In genomic region chr3:155744626-155745324, GRCh38 we compare ENCODE assay signal across 8 cellular contexts. TPM values are rescaled to one million over a fixed set of nuclear protein-coding genes. Genes with fewer than 3 reads are reported as not detected.
DNase-seq lines count a peak whose midpoint lies in the region; ATAC-seq and TF ChIP-seq lines count a peak whose summit lies in the region.

Gene PLCH1, minus strand, starts transcription at chr3:155745071. Its CDS starts 40,847 bp downstream, at chr3:155704224.

- DNase-seq in GDM1 (lab: John Stamatoyannopoulos, UW) = peak; percentile 19
- DNase-seq in NCI-H128 (lab: John Stamatoyannopoulos, UW; ENCODE audit: unreplicated experiment) = peak; percentile 66
- peak; percentile 78 for DNase-seq in iPS DF 4.7 (ENCODE audit: extremely low read depth, low spot score)
- peak; percentile 94 for DNase-seq in retina
- DNase-seq in GM19240 (ENCODE audit: insufficient read length, low spot score) = no peak

- peaks cover 16% of the 10 kb centered on the region for H3K4me1 Mint-ChIP-seq in T-helper 1 cell treated with Interleukin-12 subunit alpha and Interleukin-12 subunit beta and Interleukin-4 antibody, amounts not matched to agents 30 μg/mL and 1 μg/mL, for 36 hours (ENCODE audit: low read depth)
- peaks cover 89% of the 10 kb centered on the region for H3K4me1 Mint-ChIP-seq in brain

- ATAC-seq in HG02571 (IDR thresholded peaks at IDR 0.05; ENCODE audit: unreplicated experiment) = peak; percentile 62

- H3K9me3 Mint-ChIP-seq in T-helper 1 cell treated with Interleukin-12 subunit alpha and Interleukin-12 subunit beta and Interleukin-4 antibody, amounts not matched to agents 30 μg/mL and 1 μg/mL, for 36 hours = no peaks in the 10 kb centered on the region
- H3K9me3 Mint-ChIP-seq in brain = peaks cover 0 to 3% (median 0%) of the 10 kb centered on the region in 5 experiments

- H3K27me3 Mint-ChIP-seq in T-helper 1 cell treated with Interleukin-12 subunit alpha and Interleukin-12 subunit beta and Interleukin-4 antibody, amounts not matched to agents 30 μg/mL and 1 μg/mL, for 36 hours (ENCODE audit: low read depth) = peaks cover 75% of the 10 kb centered on the region
- H3K27me3 Mint-ChIP-seq in brain = peaks cover 5% of the 10 kb centered on the region

- no peaks in the 10 kb centered on the region for H3K36me3 Mint-ChIP-seq in T-helper 1 cell treated with Interleukin-12 subunit alpha and Interleukin-12 subunit beta and Interleukin-4 antibody, amounts not matched to agents 30 μg/mL and 1 μg/mL, for 36 hours (ENCODE audit: low read depth)
- H3K36me3 Mint-ChIP-seq in brain = no peaks in the 10 kb centered on the region

- no peak for TF ChIP-seq CTCF in brain (conservative IDR thresholded peaks at IDR 0.05)

- no peak within 1 kb of the TSS for H3K27ac Mint-ChIP-seq in T-helper 1 cell treated with Interleukin-12 subunit alpha and Interleukin-12 subunit beta and Interleukin-4 antibody, amounts not matched to agents 30 μg/mL and 1 μg/mL, for 36 hours
- H3K27ac Mint-ChIP-seq in brain = peak within 1 kb of the TSS; percentile 93 to 98 (median 98)

- peak within 1 kb of the TSS; percentile 76 for H3K4me3 Mint-ChIP-seq in T-helper 1 cell treated with Interleukin-12 subunit alpha and Interleukin-12 subunit beta and Interleukin-4 antibody, amounts not matched to agents 30 μg/mL and 1 μg/mL, for 36 hours
- peak within 1 kb of the TSS; percentile 94 to 100 (median 98) for H3K4me3 Mint-ChIP-seq in brain

RNA-seq across cellular contexts. Expression of gene PLCH1, which starts in this region (rescaled TPM):
- 1.1 TPM for polyA plus RNA-seq in brain (ENCODE audit: insufficient read depth, low read depth, low replicate concordance)
